In genomic region chr1:222523852-222524251, GRCh38 we compare ENCODE assay signal across 1 cellular context.
TF ChIP-seq lines count a peak whose summit lies in the region.

No MANE protein-coding gene starts in this region.

TF ChIP-seq in A549, 52 proteins besides CTCF, POLR2A, EP300 and RAD21 (continued from another document):
- no peak for TF ChIP-seq BCL3 (IDR thresholded peaks at IDR 0.05)
- no peak for TF ChIP-seq E2F6 (IDR thresholded peaks at IDR 0.05; ENCODE audit: borderline replicate concordance, low read depth)
